In the genomic region with DNA sequence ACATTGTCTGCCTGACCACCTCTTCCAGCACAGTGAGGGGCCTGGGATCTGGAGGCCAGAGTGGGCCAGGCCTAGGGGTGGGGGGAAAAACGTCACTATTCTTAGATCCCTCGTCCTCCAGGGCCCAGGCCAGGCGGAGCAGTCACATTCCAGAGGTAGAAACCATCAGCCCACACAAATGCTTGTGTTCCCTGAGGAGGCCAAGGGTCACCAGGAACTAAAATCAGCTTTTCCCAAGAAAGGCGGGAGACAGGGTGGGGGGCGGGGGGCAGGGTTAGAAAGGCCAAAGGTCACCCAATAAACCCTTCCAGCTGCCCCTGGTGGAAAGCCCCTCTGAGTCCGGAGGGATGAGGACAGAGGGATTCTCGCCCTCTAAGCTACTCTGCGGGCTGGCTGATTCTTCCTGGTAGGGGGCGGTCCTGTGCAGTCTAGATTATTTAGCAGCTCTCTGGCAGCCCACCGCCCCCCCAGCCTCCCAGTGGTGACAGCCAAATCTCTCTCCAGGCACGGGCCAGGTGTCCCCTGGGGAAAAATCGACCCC, we compare ENCODE assay signal across 20 cellular contexts. TPM values are rescaled to one million over a fixed set of nuclear protein-coding genes. Genes with fewer than 3 reads are reported as not detected.
DNase-seq lines count a peak whose midpoint lies in the region; ATAC-seq and TF ChIP-seq lines count a peak whose summit lies in the region.
"Had no signal": no experiment of that assay in that cellular context is flagged by ENCODE, and none has a peak within 500 bp of the region (broad histone marks: within the 10 kb centered on the region; RNA-seq: fewer than 3 reads in every experiment).

No MANE protein-coding gene starts in this region.

- no peaks in the 10 kb centered on the region for H3K9me3 ChIP-seq in heart right ventricle
- no peaks in the 10 kb centered on the region for H3K9me3 ChIP-seq in right cardiac atrium (ENCODE audit: control insufficient read depth, low read length)
- no peaks in the 10 kb centered on the region for H3K9me3 ChIP-seq in smooth muscle cell (replicated peaks; ENCODE audit: low read depth)
- H3K9me3 ChIP-seq: A549, left ventricle myocardium inferior, neutrophil, stomach had no signal

- H3K79me2 ChIP-seq in smooth muscle cell (ENCODE audit: low read depth), result no peaks in the 10 kb centered on the region

- H3F3A ChIP-seq in smooth muscle cell (ENCODE audit: low read depth), result no peaks in the 10 kb centered on the region

- H3K36me3 ChIP-seq in heart right ventricle (no peaks in the 10 kb centered on the region), smooth muscle cell (ENCODE audit: low read depth) (no peaks in the 10 kb centered on the region)
- H3K36me3 ChIP-seq: left ventricle myocardium inferior, neutrophil, stomach had no signal

- H3K4me3 ChIP-seq in heart right ventricle (no peak overlapping the region), right cardiac atrium (ENCODE audit: low read length) (no peak overlapping the region), cardiac fibroblast (replicated peaks in 1 of 2; ENCODE audit: low read depth in 2 of 2, low read length in 2 of 2) (no peak overlapping the region), smooth muscle cell (no peak overlapping the region)
- H3K4me3 ChIP-seq: A549, left ventricle myocardium inferior, stomach had no signal

- intact Hi-C loops in heart right ventricle (cut with DNase I), result no loop called here
- intact Hi-C loops in right cardiac atrium (cut with DNase I), result no loop called here

- no peaks in the 10 kb centered on the region for H4K20me1 ChIP-seq in smooth muscle cell (ENCODE audit: low read depth)

- ATAC-seq in heart right ventricle, result peak in 5 of 8 donors; percentile 27 to 72 (median 56)
- ATAC-seq in right cardiac atrium, result no peak
- no peak for ATAC-seq in GM18505 (IDR thresholded peaks at IDR 0.05; ENCODE audit: unreplicated experiment)
- ATAC-seq: T-helper 17 cell had no signal

- DNase-seq in heart right ventricle (no peak), right cardiac atrium (no peak), cardiac fibroblast (ENCODE audit: low read depth in 2 of 2) (peak; percentile 12 to 62), left kidney (ENCODE audit: low read depth, low spot score) (peak; percentile 87), smooth muscle cell (lab: John Stamatoyannopoulos, UW; ENCODE audit: unreplicated experiment) (no peak), RKO (ENCODE audit: low spot score) (no peak)
- no peak for DNase-seq in activated CD4-positive, alpha-beta T cell treated with anti-CD3 and anti-CD28 coated beads for 1 hour
- DNase-seq: activated CD4-positive, alpha-beta T cell treated with anti-CD3 and anti-CD28 coated beads for 4 hours; GOT3; hypothalamus; left ventricle myocardium inferior; NCI-H1694 treated with DMSO at 0.1 percent for 48 hours; stomach; T-helper 17 cell had no signal

- TF ChIP-seq CTCF in heart right ventricle (IDR thresholded peaks at IDR 0.05) (no peak), cardiac fibroblast (IDR thresholded peaks at IDR 0.05; ENCODE audit: low read depth, low read length) (no peak), smooth muscle cell (IDR thresholded peaks at IDR 0.05; ENCODE audit: borderline replicate concordance, insufficient read depth, poor library complexity, severe bottlenecking) (no peak)

- TF ChIP-seq POLR2A in GM18505 (IDR thresholded peaks at IDR 0.05; ENCODE audit: borderline replicate concordance, extremely low read depth, insufficient read depth, insufficient read length), result no peak

- H3K27ac ChIP-seq in heart right ventricle (no peak overlapping the region), right cardiac atrium (ENCODE audit: low read length) (no peak overlapping the region), smooth muscle cell (ENCODE audit: low read depth) (peak overlapping the region; percentile 28)
- H3K27ac ChIP-seq: A549, KMS-11, left ventricle myocardium inferior, neutrophil, RWPE1, stomach had no signal

- peak overlapping the region; percentile 43 for H2AFZ ChIP-seq in smooth muscle cell (ENCODE audit: low read depth)

- H3K27me3 ChIP-seq in heart right ventricle, result peaks cover 0 to 6% (median 0%) of the 10 kb centered on the region in 7 donors
- no peaks in the 10 kb centered on the region for H3K27me3 ChIP-seq in right cardiac atrium (ENCODE audit: control insufficient read depth, insufficient read depth)
- H3K27me3 ChIP-seq in smooth muscle cell (ENCODE audit: low read depth), result no peaks in the 10 kb centered on the region

- 35 to 39% methylated on average over 12 of the region's 12 CpGs for WGBS in heart right ventricle, 2 donors
- whole genome bisulfite sequencing in right cardiac atrium, result 33% methylated on average over 12 of the region's 12 CpGs
- WGBS in smooth muscle cell (ENCODE audit: low lambda C conversion rate), result 16% methylated on average over 11 of the region's 12 CpGs

- H3K4me1 ChIP-seq in heart right ventricle (peaks cover 0 to 9% (median 0%) of the 10 kb centered on the region in 9 donors), right cardiac atrium (ENCODE audit: control insufficient read depth, insufficient read depth, low read length) (no peaks in the 10 kb centered on the region), smooth muscle cell (ENCODE audit: low read depth) (peaks cover 31% of the 10 kb centered on the region)
- H3K4me1 ChIP-seq: A549, left ventricle myocardium inferior, stomach had no signal

- no peak overlapping the region for H3K9ac ChIP-seq in smooth muscle cell (ENCODE audit: low read depth)
- H3K9ac ChIP-seq: KMS-11 had no signal

- peak overlapping the region; percentile 68 for H3K4me2 ChIP-seq in smooth muscle cell
- H3K4me2 ChIP-seq: A549, KMS-11 had no signal

RNA-seq across cellular contexts. Expression of a gene that starts 23.5 kb away (rescaled TPM):
- not detected for total RNA-seq in heart right ventricle
- not detected for polyA plus RNA-seq in heart right ventricle
- total RNA-seq in right cardiac atrium, result not detected
- polyA plus RNA-seq in right cardiac atrium, result not detected
- not detected in 2 replicates for total RNA-seq in smooth muscle cell
- polyA plus RNA-seq in smooth muscle cell, result 0.91 TPM in 1 of 2 replicates, not detected in the other
- total RNA-seq: epithelial cell of proximal tubule, left ventricle myocardium inferior, T-helper 17 cell had no signal
- polyA plus RNA-seq: A549, stomach had no signal

RNA-seq across cellular contexts. Expression of a gene that starts 23.6 kb away (rescaled TPM):
- 10 to 100 TPM; 44.2 to 60.1 (median 55.3) TPM for total RNA-seq in heart right ventricle
- 10 to 100 TPM; 11.6 to 31.7 TPM for polyA plus RNA-seq in heart right ventricle
- total RNA-seq in right cardiac atrium, result 10 to 100 TPM; 55.4 to 67.5 (median 64.6) TPM
- polyA plus RNA-seq in right cardiac atrium, result 28.4 TPM
- total RNA-seq in smooth muscle cell, result 32.8 and 47.9 TPM in 2 replicates
- 90.7 and 91.6 TPM in 2 replicates for polyA plus RNA-seq in smooth muscle cell

Comparison
In these comparisons a context has a peak if more than half of its experiments do, and no peak if none do; other contexts are left out.
1. ATAC-seq: peak in heart right ventricle (5 of 8); none in right cardiac atrium (0 of 2) and GM18505 (single experiment).
2. DNase-seq: peak in cardiac fibroblast (2 of 2) and left kidney (single experiment); none in heart right ventricle (0 of 2), right cardiac atrium (0 of 3), smooth muscle cell (single experiment), RKO (single experiment) and activated CD4-positive, alpha-beta T cell treated with anti-CD3 and anti-CD28 coated beads for 1 hour (single experiment).